ENCODE assay signal across 1 cellular context in genomic region chr17:73703917-73704316, GRCh38.
TF ChIP-seq lines count a peak whose summit lies in the region.

No MANE protein-coding gene starts in this region.

TF ChIP-seq in HepG2, 621 proteins besides CTCF, POLR2A, EP300 and RAD21:
- TF ChIP-seq DMTF1 (CRISPR knock-in tag; IDR thresholded peaks at IDR 0.05) (no peak), ZNF296 (CRISPR knock-in tag; conservative IDR thresholded peaks at IDR 0.05) (no peak), ZNF430 (CRISPR knock-in tag; IDR thresholded peaks at IDR 0.05) (no peak), MAFK (conservative IDR thresholded peaks at IDR 0.05 in 1 of 2, IDR thresholded peaks at IDR 0.05 in 1 of 2; ENCODE audit: low read length in 2 of 2) (no peak), NONO (IDR thresholded peaks at IDR 0.05) (no peak), NONO (CRISPR knock-in tag; conservative IDR thresholded peaks at IDR 0.05) (no peak), PCBP2 (optimal IDR thresholded peaks at IDR 0.05; ENCODE audit: low read depth, low read length, poor library complexity, severe bottlenecking) (peak; percentile 62), ZNF451 (CRISPR knock-in tag; IDR thresholded peaks at IDR 0.05) (no peak), MLX (CRISPR knock-in tag; IDR thresholded peaks at IDR 0.05) (no peak), ATM (IDR thresholded peaks at IDR 0.05; ENCODE audit: borderline replicate concordance) (0 out of 2 replicates have a peak, but pooled peaks have one; percentile 39), DPF2 (CRISPR knock-in tag; IDR thresholded peaks at IDR 0.05; ENCODE audit: borderline replicate concordance, low read depth) (no peak), ZNF414 (CRISPR knock-in tag; IDR thresholded peaks at IDR 0.05) (no peak), PLRG1 (conservative IDR thresholded peaks at IDR 0.05) (0 out of 2 replicates have a peak, but pooled peaks have one; percentile 71), ETV5 (CRISPR knock-in tag; IDR thresholded peaks at IDR 0.05; ENCODE audit: borderline replicate concordance) (no peak), SIN3B (IDR thresholded peaks at IDR 0.05; ENCODE audit: low read length) (no peak), RFXANK (CRISPR knock-in tag; IDR thresholded peaks at IDR 0.05) (no peak), FOXP1 (IDR thresholded peaks at IDR 0.05) (0 out of 2 replicates have a peak, but pooled peaks have one; percentile 36), FOXP1 (CRISPR knock-in tag; IDR thresholded peaks at IDR 0.05) (no peak), TFE3 (CRISPR knock-in tag; IDR thresholded peaks at IDR 0.05) (no peak), MXD4 (CRISPR knock-in tag; IDR thresholded peaks at IDR 0.05) (no peak), ZNF431 (CRISPR knock-in tag; IDR thresholded peaks at IDR 0.05; ENCODE audit: borderline replicate concordance, low read depth) (no peak), ZHX2 (IDR thresholded peaks at IDR 0.05; ENCODE audit: low read depth) (no peak), ZHX2 (CRISPR knock-in tag; IDR thresholded peaks at IDR 0.05; ENCODE audit: borderline replicate concordance) (no peak), IRX3 (CRISPR knock-in tag; IDR thresholded peaks at IDR 0.05; ENCODE audit: borderline replicate concordance, low read depth) (no peak), HNF1B (CRISPR knock-in tag; IDR thresholded peaks at IDR 0.05) (no peak), IKZF1 (IDR thresholded peaks at IDR 0.05) (0 out of 2 replicates have a peak, but pooled peaks have one; percentile 55), E2F2 (CRISPR knock-in tag; IDR thresholded peaks at IDR 0.05; ENCODE audit: borderline replicate concordance) (no peak), ZFP37 (CRISPR knock-in tag; IDR thresholded peaks at IDR 0.05; ENCODE audit: borderline replicate concordance) (no peak), GRHL1 (CRISPR knock-in tag; conservative IDR thresholded peaks at IDR 0.05) (no peak), ZSCAN5A (CRISPR knock-in tag; IDR thresholded peaks at IDR 0.05; ENCODE audit: borderline replicate concordance) (no peak), MBNL3 (CRISPR knock-in tag; conservative IDR thresholded peaks at IDR 0.05) (no peak), GZF1 (CRISPR knock-in tag; IDR thresholded peaks at IDR 0.05) (no peak), MTF2 (CRISPR knock-in tag; IDR thresholded peaks at IDR 0.05; ENCODE audit: borderline replicate concordance) (no peak)
